17 cellular contexts compared by ENCODE assay signal in genomic region chr20:50521221-50521642, GRCh38. TPM values are rescaled to one million over a fixed set of nuclear protein-coding genes. Genes with fewer than 3 reads are reported as not detected.
DNase-seq lines count a peak whose midpoint lies in the region; ATAC-seq, FAIRE-seq and TF ChIP-seq lines count a peak whose summit lies in the region.
"Had no signal": no experiment of that assay in that cellular context is flagged by ENCODE, and none has a peak within 500 bp of the region (broad histone marks: within the 10 kb centered on the region; RNA-seq: fewer than 3 reads in every experiment).

No MANE protein-coding gene starts in this region.

- TF ChIP-seq EP300 in ovary (IDR thresholded peaks at IDR 0.05) (no peak), sigmoid colon (IDR thresholded peaks at IDR 0.05) (no peak)

- DNase-seq in activated T-cell treated with anti-CD3 and anti-CD28 coated beads, Interleukin-2, amount 50 U/mL, for 72 hours = no peak
- no peak for DNase-seq in activated T-cell treated with anti-CD3 and anti-CD28 coated beads, Interleukin-2, amount 50 U/mL, for 48 hours
- no peak for DNase-seq in activated CD4-positive, alpha-beta memory T cell treated with anti-CD3 and anti-CD28 coated beads for 36 hours
- no peak for DNase-seq in keratinocyte (ENCODE audit: low read depth, low spot score)
- no peak for DNase-seq in stimulated activated effector memory CD8-positive, alpha-beta T cell treated with anti-CD3 and anti-CD28 coated beads, Interleukin-12 subunit alpha, Interleukin-12 subunit beta, amount 100 ng/mL, for 72 hours (ENCODE audit: low spot score in 2 of 2)
- no peak for DNase-seq in ovary
- DNase-seq in sigmoid colon = no peak
- DNase-seq: anterior cingulate cortex, DMS53, KG1, NCI-H1694 treated with DMSO at 0.1 percent for 48 hours, NCI-H526, T1000, uterus had no signal

- no peaks in the 10 kb centered on the region for H3K9me3 ChIP-seq in keratinocyte (ENCODE audit: control insufficient read depth, low read depth, low read length)
- H3K9me3 ChIP-seq in ovary = no peaks in the 10 kb centered on the region
- no peaks in the 10 kb centered on the region for H3K9me3 ChIP-seq in sigmoid colon
- H3K9me3 ChIP-seq: uterus had no signal

- H2AFZ ChIP-seq in keratinocyte (ENCODE audit: control insufficient read depth, low read length) = no peak overlapping the region

- H3K4me3 ChIP-seq in keratinocyte (ENCODE audit: control insufficient read depth in 2 of 3, extremely low read depth in 1 of 3, insufficient read depth in 2 of 3, low read depth in 1 of 3, low read length in 3 of 3) (no peak overlapping the region), ovary (no peak overlapping the region), sigmoid colon (no peak overlapping the region)
- H3K4me3 ChIP-seq: coronary artery, uterus had no signal

- H3K27me3 Mint-ChIP-seq in activated T-cell treated with anti-CD3 and anti-CD28 coated beads, Interleukin-2, amount 50 U/mL, for 72 hours (ENCODE audit: low read depth) = no peaks in the 10 kb centered on the region
- H3K27me3 Mint-ChIP-seq in activated CD4-positive, alpha-beta memory T cell treated with anti-CD3 and anti-CD28 coated beads for 36 hours = no peaks in the 10 kb centered on the region
- H3K27me3 Mint-ChIP-seq: progenitor cell of endocrine pancreas had no signal

- H3K79me2 ChIP-seq in keratinocyte (ENCODE audit: control insufficient read depth, insufficient read depth, low read length) = peaks cover 92% of the 10 kb centered on the region

- peak overlapping the region; percentile 3 for H3K4me2 ChIP-seq in keratinocyte (ENCODE audit: control insufficient read depth, extremely low read depth, insufficient read depth, low read depth, low read length)

- POLR2A ChIA-PET in activated CD4-positive, alpha-beta memory T cell treated with anti-CD3 and anti-CD28 coated beads for 36 hours (lab: Charles Lee) = interaction anchor here (1.8 to 2.7 kb wide), 2 partner anchors 8 to 10 kb away, joined by 3 to 13 read pairs; partner anchors contain the start of gene PTPN1

- peaks cover 3% of the 10 kb centered on the region for H4K20me1 ChIP-seq in keratinocyte (ENCODE audit: control insufficient read depth, extremely low read depth, insufficient read depth, low read length)

- TF ChIP-seq CTCF in keratinocyte (optimal IDR thresholded peaks at IDR 0.05 in 1 of 3, IDR thresholded peaks at IDR 0.05 in 1 of 3, conservative IDR thresholded peaks at IDR 0.05 in 1 of 3; ENCODE audit: extremely low read depth in 1 of 3, insufficient read depth in 2 of 3, low read length in 3 of 3) (no peak), ovary (IDR thresholded peaks at IDR 0.05) (no peak), sigmoid colon (IDR thresholded peaks at IDR 0.05) (no peak)

- 90 to 100% (median 91%) methylated on average over 1 of the region's 1 CpG for WGBS in ovary, 3 donors
- 82 to 90% methylated on average over 1 of the region's 1 CpG for WGBS in sigmoid colon, 2 donors

- no peak for FAIRE-seq in keratinocyte (lab: Jason Lieb, UNC)

- peaks cover 10 to 16% of the 10 kb centered on the region in 2 donors for H3K36me3 Mint-ChIP-seq in activated T-cell treated with anti-CD3 and anti-CD28 coated beads, Interleukin-2, amount 50 U/mL, for 72 hours (ENCODE audit: insufficient read depth in 2 of 2)
- H3K36me3 Mint-ChIP-seq in activated CD4-positive, alpha-beta memory T cell treated with anti-CD3 and anti-CD28 coated beads for 36 hours = peaks cover 30% of the 10 kb centered on the region
- peaks cover 74% of the 10 kb centered on the region for H3K36me3 Mint-ChIP-seq in stimulated activated effector memory CD8-positive, alpha-beta T cell treated with anti-CD3 and anti-CD28 coated beads, Interleukin-12 subunit alpha, Interleukin-12 subunit beta, amount 100 ng/mL, for 72 hours

- peak overlapping the region; percentile 16 to 56 for H3K4me3 Mint-ChIP-seq in activated T-cell treated with anti-CD3 and anti-CD28 coated beads, Interleukin-2, amount 50 U/mL, for 72 hours
- H3K4me3 Mint-ChIP-seq in activated CD4-positive, alpha-beta memory T cell treated with anti-CD3 and anti-CD28 coated beads for 36 hours = peak overlapping the region; percentile 22
- peak overlapping the region; percentile 94 for H3K4me3 Mint-ChIP-seq in stimulated activated effector memory CD8-positive, alpha-beta T cell treated with anti-CD3 and anti-CD28 coated beads, Interleukin-12 subunit alpha, Interleukin-12 subunit beta, amount 100 ng/mL, for 72 hours

- no peaks in the 10 kb centered on the region for H3K9me3 Mint-ChIP-seq in activated T-cell treated with anti-CD3 and anti-CD28 coated beads, Interleukin-2, amount 50 U/mL, for 72 hours
- no peaks in the 10 kb centered on the region for H3K9me3 Mint-ChIP-seq in activated CD4-positive, alpha-beta memory T cell treated with anti-CD3 and anti-CD28 coated beads for 36 hours
- H3K9me3 Mint-ChIP-seq in stimulated activated effector memory CD8-positive, alpha-beta T cell treated with anti-CD3 and anti-CD28 coated beads, Interleukin-12 subunit alpha, Interleukin-12 subunit beta, amount 100 ng/mL, for 72 hours = no peaks in the 10 kb centered on the region

- intact Hi-C loops in activated CD4-positive, alpha-beta memory T cell treated with anti-CD3 and anti-CD28 coated beads for 36 hours (cut with micrococcal nuclease) = loop anchor here (5.0 kb wide), 1 partner anchor 541 kb away; no protein-coding TSS in a partner anchor
- intact Hi-C loops in ovary (cut with DNase I) = no loop called here
- intact Hi-C loops in sigmoid colon (cut with DNase I) = no loop called here

- dilution Hi-C loops in keratinocyte (cut with MboI; ENCODE audit: extremely low pct_ligation_motif_present, low sequenced_read_pairs) = no loop called here

- H3K27me3 ChIP-seq in keratinocyte (ENCODE audit: control insufficient read depth, extremely low read depth, insufficient read depth, low read length) (no peaks in the 10 kb centered on the region), ovary (no peaks in the 10 kb centered on the region), sigmoid colon (no peaks in the 10 kb centered on the region)
- H3K27me3 ChIP-seq: uterus had no signal

- H3K9ac ChIP-seq in keratinocyte (ENCODE audit: control insufficient read depth, extremely low read depth, insufficient read depth, low read length) = no peak overlapping the region

- ATAC-seq in activated T-cell treated with anti-CD3 and anti-CD28 coated beads, Interleukin-2, amount 50 U/mL, for 72 hours (replicated peaks in 1 of 2) = no peak
- no peak for ATAC-seq in stimulated activated effector memory CD8-positive, alpha-beta T cell treated with anti-CD3 and anti-CD28 coated beads, Interleukin-12 subunit alpha, Interleukin-12 subunit beta, amount 100 ng/mL, for 72 hours
- no peak for ATAC-seq in HG02571 (IDR thresholded peaks at IDR 0.05; ENCODE audit: unreplicated experiment)

- CTCF ChIA-PET in activated CD4-positive, alpha-beta memory T cell treated with anti-CD3 and anti-CD28 coated beads for 36 hours (lab: Charles Lee) = interaction anchor here (1.2 to 2.1 kb wide), 3 partner anchors 10 to 55 kb away, joined by 3 to 5 read pairs (median 4); no protein-coding TSS in a partner anchor

- H3K36me3 ChIP-seq in keratinocyte (ENCODE audit: control insufficient read depth in 2 of 2, extremely low read depth in 1 of 2, insufficient read depth in 2 of 2, low read length in 2 of 2) (peaks cover 6 to 16% of the 10 kb centered on the region in 2 experiments), ovary (no peaks in the 10 kb centered on the region), sigmoid colon (no peaks in the 10 kb centered on the region)
- H3K36me3 ChIP-seq: uterus had no signal

- peaks cover 16% of the 10 kb centered on the region for H3K9me1 ChIP-seq in keratinocyte (ENCODE audit: control insufficient read depth, extremely low read depth, insufficient read depth, low read length)

- peak overlapping the region; percentile 100 for H3K27ac Mint-ChIP-seq in activated T-cell treated with anti-CD3 and anti-CD28 coated beads, Interleukin-2, amount 50 U/mL, for 72 hours
- peak overlapping the region; percentile 98 for H3K27ac Mint-ChIP-seq in activated CD4-positive, alpha-beta memory T cell treated with anti-CD3 and anti-CD28 coated beads for 36 hours
- H3K27ac Mint-ChIP-seq in stimulated activated effector memory CD8-positive, alpha-beta T cell treated with anti-CD3 and anti-CD28 coated beads, Interleukin-12 subunit alpha, Interleukin-12 subunit beta, amount 100 ng/mL, for 72 hours = peak overlapping the region; percentile 95
- H3K27ac Mint-ChIP-seq: progenitor cell of endocrine pancreas had no signal

- no peak for TF ChIP-seq POLR2A in ovary (IDR thresholded peaks at IDR 0.05)
- no peak for TF ChIP-seq POLR2A in sigmoid colon (IDR thresholded peaks at IDR 0.05)

- H3K4me1 ChIP-seq in keratinocyte (ENCODE audit: control insufficient read depth, extremely low read depth, insufficient read depth, low read length) (peaks cover 59% of the 10 kb centered on the region), ovary (ENCODE audit: insufficient read depth) (peaks cover 15% of the 10 kb centered on the region), sigmoid colon (peaks cover 0 to 67% (median 52%) of the 10 kb centered on the region in 4 donors)
- H3K4me1 ChIP-seq: uterus had no signal

- peak overlapping the region; percentile 8 for H3K27ac ChIP-seq in keratinocyte (ENCODE audit: control insufficient read depth, insufficient read depth, low read length)
- no peak overlapping the region for H3K27ac ChIP-seq in ovary
- H3K27ac ChIP-seq in sigmoid colon = no peak overlapping the region
- H3K27ac ChIP-seq: coronary artery, uterus had no signal

- H3K4me1 Mint-ChIP-seq in activated T-cell treated with anti-CD3 and anti-CD28 coated beads, Interleukin-2, amount 50 U/mL, for 72 hours (ENCODE audit: low read depth) = peaks cover 83% of the 10 kb centered on the region
- H3K4me1 Mint-ChIP-seq in activated CD4-positive, alpha-beta memory T cell treated with anti-CD3 and anti-CD28 coated beads for 36 hours (ENCODE audit: low read depth) = peaks cover 78% of the 10 kb centered on the region
- H3K4me1 Mint-ChIP-seq in stimulated activated effector memory CD8-positive, alpha-beta T cell treated with anti-CD3 and anti-CD28 coated beads, Interleukin-12 subunit alpha, Interleukin-12 subunit beta, amount 100 ng/mL, for 72 hours = peaks cover 72% of the 10 kb centered on the region

RNA-seq across cellular contexts. Expression of gene PTPN1, which starts 11.0 kb away (rescaled TPM):
- total RNA-seq in activated T-cell treated with anti-CD3 and anti-CD28 coated beads, Interleukin-2, amount 50 U/mL, for 72 hours = 100 to 1,000 TPM; 138 TPM
- 10 to 100 TPM; 80.6 to 83.4 TPM for total RNA-seq in activated CD4-positive, alpha-beta memory T cell treated with anti-CD3 and anti-CD28 coated beads for 36 hours
- 53.3 to 67.4 TPM (median 61.6 TPM) in 3 replicates for polyA plus RNA-seq in keratinocyte
- 14.0 TPM for polyA plus RNA-seq in keratinocyte (2011; ENCODE audit: low read depth)
- 71.8 and 85.6 TPM in 2 replicates for polyA plus RNA-seq in keratinocyte (2011; cell fraction: cytosol; rRNA removed)
- polyA plus RNA-seq in keratinocyte (2011; cell fraction: nucleus; rRNA removed) = 107 and 110 TPM in 2 replicates
- 42.2 and 66.1 TPM in 2 replicates for polyA plus RNA-seq in keratinocyte (2012; ENCODE audit: low replicate concordance)
- polyA minus RNA-seq in keratinocyte = 65.6 to 73.7 TPM (median 70.3 TPM) in 3 replicates
- 61.6 TPM for polyA minus RNA-seq in keratinocyte (2011; cell fraction: cytosol; rRNA and poly(A)+ RNA removed)
- polyA minus RNA-seq in keratinocyte (2011; cell fraction: nucleus; rRNA and poly(A)+ RNA removed) = 38.7 and 64.7 TPM in 2 replicates
- total RNA-seq in ovary = 10 to 100 TPM; 17.6 to 31.1 (median 26.6) TPM
- polyA plus RNA-seq in ovary = 10 to 100 TPM; 24.6 to 36.7 TPM
- 10 to 100 TPM; 21.6 to 31.2 (median 23.6) TPM for total RNA-seq in sigmoid colon
- 10 to 100 TPM; 14.4 to 41.5 (median 23.6) TPM for polyA plus RNA-seq in sigmoid colon

Comparison
In these comparisons a context has a peak if more than half of its experiments do, and no peak if none do; other contexts are left out.
1. H3K4me3 Mint-ChIP-seq: peak in every context shown above with its lines; median percentile 94 in stimulated activated effector memory CD8-positive, alpha-beta T cell treated with anti-CD3 and anti-CD28 coated beads, Interleukin-12 subunit alpha, Interleukin-12 subunit beta, amount 100 ng/mL, for 72 hours; 36 in activated T-cell treated with anti-CD3 and anti-CD28 coated beads, Interleukin-2, amount 50 U/mL, for 72 hours; 22 in activated CD4-positive, alpha-beta memory T cell treated with anti-CD3 and anti-CD28 coated beads for 36 hours.